In genomic region chr12:108284163-108284562, GRCh38 we compare ENCODE assay signal across 23 cellular contexts. TPM values are rescaled to one million over a fixed set of nuclear protein-coding genes. Genes with fewer than 3 reads are reported as not detected.
A peak's percentile ranks its signal among the peaks of the same experiment; 100 is the strongest.
DNase-seq lines count a peak whose midpoint lies in the region; ATAC-seq, FAIRE-seq and TF ChIP-seq lines count a peak whose summit lies in the region.
"Had no signal": no experiment of that assay in that cellular context is flagged by ENCODE, and none has a peak within 500 bp of the region (broad histone marks: within the 10 kb centered on the region; RNA-seq: fewer than 3 reads in every experiment).

No MANE protein-coding gene starts in this region.

- CTCF ChIA-PET in H1 (lab: Charles Lee; ENCODE audit: partially characterized antibody) = interaction anchor here (0.7 to 1.5 kb wide), 4 partner anchors 8 to 47 kb away, joined by 3 to 4 read pairs (median 4); no protein-coding TSS in a partner anchor

- H3K18ac ChIP-seq in H1 (ENCODE audit: extremely low read depth, low read length) = no peak overlapping the region; the same call in 1 of the 2 replicates

- H3K23me2 ChIP-seq in H1 (ENCODE audit: low read depth, low read length) = peaks cover 6% of the 10 kb centered on the region; the same call in 1 of the 2 replicates

- no peak overlapping the region for H2BK15ac ChIP-seq in H1 (ENCODE audit: low read length)

- H3K27me3 Mint-ChIP-seq in GM23338 (ENCODE audit: insufficient read depth, low read depth, poor library complexity) (peaks cover 6% of the 10 kb centered on the region), immature natural killer cell (ENCODE audit: low read depth in 3 of 3) (no peaks in the 10 kb centered on the region)
- no peaks in the 10 kb centered on the region for H3K27me3 Mint-ChIP-seq in natural killer cell treated with Interleukin-12 subunit alpha and Interleukin-12 subunit beta and Interleukin-15 and Interleukin-18, amount 100 ng/mL, for 72 hours

- no peak overlapping the region for H4K8ac ChIP-seq in H1 (ENCODE audit: extremely low read depth, insufficient read depth, low read length)

- no peaks in the 10 kb centered on the region for H3K36me3 ChIP-seq in GM23338 (ENCODE audit: insufficient read depth)
- H3K36me3 ChIP-seq in H1 (ENCODE audit: control insufficient read depth in 2 of 4, insufficient read depth in 4 of 4, low read length in 3 of 4) = no peaks in the 10 kb centered on the region
- H3K36me3 ChIP-seq: BE2C, BLaER1 had no signal

- no peak overlapping the region for H3K14ac ChIP-seq in H1 (ENCODE audit: insufficient read length)

- H3K36me3 Mint-ChIP-seq in GM23338 (ENCODE audit: low read depth) (no peaks in the 10 kb centered on the region), immature natural killer cell (peaks cover 14 to 15% (median 15%) of the 10 kb centered on the region in 3 donors)
- H3K36me3 Mint-ChIP-seq in natural killer cell treated with Interleukin-12 subunit alpha and Interleukin-12 subunit beta and Interleukin-15 and Interleukin-18, amount 100 ng/mL, for 72 hours = peaks cover 7% of the 10 kb centered on the region
- H3K36me3 Mint-ChIP-seq: CD14-positive monocyte; CD4-positive, alpha-beta memory T cell; CD4-positive, CD25-positive, alpha-beta regulatory T cell; CD8-positive, alpha-beta memory T cell had no signal

- POLR2A ChIA-PET in H1 (lab: Charles Lee; ENCODE audit: partially characterized antibody) = interaction anchor here (0.6 kb wide), 1 partner anchor 24 kb away, joined by 3 read pairs; no protein-coding TSS in a partner anchor

- 55% methylated on average over 7 of the region's 7 CpGs; no CpG with 5 or more reads in 1 of the 2 experiments for WGBS in H1 (ENCODE audit: extremely low coverage in 1 of 2, insufficient coverage in 1 of 2, insufficient read length in 1 of 2, insufficient replicate concordance in 2 of 2, low coverage in 1 of 2, low lambda C conversion rate in 2 of 2, missing lambda C conversion rate in 1 of 2), 2 experiments

- H3K79me2 ChIP-seq in GM23338 (replicated peaks; ENCODE audit: insufficient read depth) = no peaks in the 10 kb centered on the region
- H3K79me2 ChIP-seq in H1 (ENCODE audit: control insufficient read depth in 1 of 2, insufficient read depth in 2 of 2, low read length in 2 of 2) = no peaks in the 10 kb centered on the region

- H4K91ac ChIP-seq in H1 (replicated peaks; ENCODE audit: insufficient read length, low read length) = no peak overlapping the region

- no peak overlapping the region for H2BK5ac ChIP-seq in H1 (ENCODE audit: low read depth, low read length)

- no peaks in the 10 kb centered on the region for H3K27me3 ChIP-seq in GM23338 (ENCODE audit: insufficient read depth)
- H3K27me3 ChIP-seq in H1 (replicated peaks in 1 of 4; ENCODE audit: control insufficient read depth in 3 of 4, extremely low read depth in 1 of 4, insufficient read depth in 3 of 4, low read length in 3 of 4) = no peaks in the 10 kb centered on the region
- H3K27me3 ChIP-seq: BE2C, BLaER1 had no signal

- no peak overlapping the region for H3K56ac ChIP-seq in H1 (replicated peaks; ENCODE audit: insufficient read length, low read depth, low read length)

- H3K9ac ChIP-seq in H1 (replicated peaks in 1 of 4; ENCODE audit: extremely low read depth in 1 of 4, low read depth in 3 of 4, low read length in 3 of 4) = no peak overlapping the region
- H3K9ac ChIP-seq: BLaER1 had no signal

- H4K20me1 ChIP-seq in GM23338 (replicated peaks; ENCODE audit: insufficient read depth) = no peaks in the 10 kb centered on the region
- H4K20me1 ChIP-seq in H1 (replicated peaks in 1 of 2; ENCODE audit: control insufficient read depth in 1 of 2, insufficient read depth in 2 of 2, low read length in 2 of 2) = no peaks in the 10 kb centered on the region
- H4K20me1 ChIP-seq: BLaER1 had no signal

- peaks cover 31% of the 10 kb centered on the region for H3K4me1 Mint-ChIP-seq in GM23338
- H3K4me1 Mint-ChIP-seq in immature natural killer cell = peaks cover 55 to 73% of the 10 kb centered on the region in 2 donors
- H3K4me1 Mint-ChIP-seq in natural killer cell treated with Interleukin-12 subunit alpha and Interleukin-12 subunit beta and Interleukin-15 and Interleukin-18, amount 100 ng/mL, for 72 hours (ENCODE audit: low read depth in 2 of 2) = peaks cover 38 to 54% of the 10 kb centered on the region in 2 donors

- DNase-seq in GM23338 (ENCODE audit: low spot score) (peak; percentile 8), H1 (ENCODE audit: low read depth in 1 of 2, low spot score in 2 of 2) (no peak), immature natural killer cell (no peak), GM12891 (ENCODE audit: insufficient read length, low spot score) (no peak), AG20443 (ENCODE audit: low spot score) (no peak)
- no peak for DNase-seq in natural killer cell treated with Interleukin-12 subunit alpha and Interleukin-12 subunit beta and Interleukin-15 and Interleukin-18, amount 100 ng/mL, for 72 hours (ENCODE audit: low spot score)
- no peak for DNase-seq in stimulated activated CD4-positive, alpha-beta T cell treated with anti-CD3 and anti-CD28 coated beads, Interleukin-4, amount 100 ng/mL, for 1 hour
- DNase-seq: BE2C; C1 segment of cervical spinal cord; CD4-positive, alpha-beta memory T cell; CD4-positive, CD25-positive, alpha-beta regulatory T cell; CD8-positive, alpha-beta memory T cell; COR-L47; DMS79 treated with DMSO at 0.1 percent for 48 hours; GF-D8 had no signal

- H3K4me3 ChIP-seq in GM23338 (no peak overlapping the region), H1 (ENCODE audit: extremely low read depth in 1 of 4, insufficient read depth in 2 of 4, low read depth in 3 of 4, low read length in 4 of 4) (no peak overlapping the region)
- H3K4me3 ChIP-seq: A549, BLaER1 had no signal

- H3K4me1 ChIP-seq in GM23338 (ENCODE audit: insufficient read depth) (peaks cover 20% of the 10 kb centered on the region), H1 (replicated peaks in 1 of 4; ENCODE audit: control insufficient read depth in 3 of 4, insufficient read depth in 4 of 4, low read length in 3 of 4) (peaks cover 6 to 15% (median 9%) of the 10 kb centered on the region in 4 experiments)
- H3K4me1 ChIP-seq: A549, BE2C had no signal

- peak overlapping the region; percentile 2; the same call in 1 of the 2 replicates for H2AFZ ChIP-seq in GM23338
- H2AFZ ChIP-seq in H1 (ENCODE audit: low read length) = 0 out of 2 replicates have a peak overlapping the region, but pooled peaks have one; percentile 25

- H3K9me3 Mint-ChIP-seq in GM23338 = no peaks in the 10 kb centered on the region
- H3K9me3 Mint-ChIP-seq in immature natural killer cell = peaks cover 0 to 1% (median 0%) of the 10 kb centered on the region in 6 donors
- no peaks in the 10 kb centered on the region for H3K9me3 Mint-ChIP-seq in natural killer cell treated with Interleukin-12 subunit alpha and Interleukin-12 subunit beta and Interleukin-15 and Interleukin-18, amount 100 ng/mL, for 72 hours

- H2BK20ac ChIP-seq in H1 (ENCODE audit: low read length) = peak overlapping the region; percentile 8; the same call in 1 of the 2 replicates

- H3K4ac ChIP-seq in H1 (replicated peaks; ENCODE audit: insufficient read length, low read depth, low read length) = no peak overlapping the region

- H3K4me2 ChIP-seq in GM23338 (0 out of 2 replicates have a peak overlapping the region, but pooled peaks have one; percentile 20), H1 (ENCODE audit: insufficient read depth in 1 of 2, low read depth in 2 of 2, low read length in 2 of 2) (0 out of 4 replicates have a peak overlapping the region, but pooled peaks of 1 of the 2 experiments have one; percentile 1)
- H3K4me2 ChIP-seq: A549 had no signal

- H3K27ac ChIP-seq in GM23338 (ENCODE audit: low read depth) = no peak overlapping the region
- H3K27ac ChIP-seq in H1 (ENCODE audit: low read depth, low read length) = no peak overlapping the region
- H3K27ac ChIP-seq: 22Rv1, A549, BLaER1 had no signal

- TF ChIP-seq CTCF in GM23338 (conservative IDR thresholded peaks at IDR 0.05; ENCODE audit: low read depth in 2 of 2) = no peak
- TF ChIP-seq CTCF in H1 (IDR thresholded peaks at IDR 0.05; ENCODE audit: control extremely low read depth in 1 of 3, insufficient read depth in 1 of 3, low read depth in 1 of 3, low read length in 3 of 3) = no peak

- no peak overlapping the region for H3K4me3 Mint-ChIP-seq in GM23338
- H3K4me3 Mint-ChIP-seq in immature natural killer cell = peak overlapping the region in 3 of 5 donors; percentile 53 to 86 (median 65)
- H3K4me3 Mint-ChIP-seq in natural killer cell treated with Interleukin-12 subunit alpha and Interleukin-12 subunit beta and Interleukin-15 and Interleukin-18, amount 100 ng/mL, for 72 hours = peak overlapping the region; percentile 20
- H3K4me3 Mint-ChIP-seq: CD4-positive, alpha-beta memory T cell had no signal

- no peak overlapping the region for H2BK12ac ChIP-seq in H1 (ENCODE audit: low read depth, low read length)

- TF ChIP-seq EP300 in H1 (IDR thresholded peaks at IDR 0.05; ENCODE audit: borderline replicate concordance in 1 of 2, low read depth in 2 of 2, low read length in 2 of 2) = no peak

- no peaks in the 10 kb centered on the region for H3K79me1 ChIP-seq in H1 (ENCODE audit: low read depth, low read length)

- FAIRE-seq in H1 (lab: Jason Lieb, UNC) (peak; percentile 62), GM12891 (lab: Jason Lieb, UNC) (no peak)
- FAIRE-seq: A549, G401.6, GM12892, GM18507 had no signal

- H3K23ac ChIP-seq in H1 (ENCODE audit: insufficient read length) = no peak overlapping the region

- H3K9me2 ChIP-seq in GM23338 (ENCODE audit: insufficient read depth) = peaks cover 3% of the 10 kb centered on the region; the same call in 1 of the 2 replicates

- TF ChIP-seq POLR2A in H1 (IDR thresholded peaks at IDR 0.05; ENCODE audit: control extremely low read depth in 1 of 2, low read depth in 2 of 2, low read length in 2 of 2) (no peak), GM12891 (IDR thresholded peaks at IDR 0.05; ENCODE audit: low read depth, low read length) (no peak)

- no peak for TF ChIP-seq RAD21 in H1 (IDR thresholded peaks at IDR 0.05 in 1 of 2, conservative IDR thresholded peaks at IDR 0.05 in 1 of 2; ENCODE audit: low read depth in 2 of 2, low read length in 2 of 2)

- H3K27ac Mint-ChIP-seq in GM23338 (no peak overlapping the region), immature natural killer cell (peak overlapping the region in 3 of 6 donors; percentile 30 to 84 (median 43))
- no peak overlapping the region for H3K27ac Mint-ChIP-seq in natural killer cell treated with Interleukin-12 subunit alpha and Interleukin-12 subunit beta and Interleukin-15 and Interleukin-18, amount 100 ng/mL, for 72 hours
- H3K27ac Mint-ChIP-seq: CD14-positive monocyte; CD4-positive, alpha-beta memory T cell had no signal

- no peak overlapping the region for H2BK120ac ChIP-seq in H1 (replicated peaks; ENCODE audit: low read depth, low read length)

- H3K9me3 ChIP-seq in H1 (ENCODE audit: insufficient read depth in 2 of 2, low read depth in 1 of 2, low read length in 1 of 2) = no peaks in the 10 kb centered on the region
- H3K9me3 ChIP-seq: A549, BE2C, BLaER1 had no signal

- no peak overlapping the region for H4K5ac ChIP-seq in H1 (ENCODE audit: insufficient read length, low read depth, low read length)

- H3F3A ChIP-seq in GM23338 (replicated peaks; ENCODE audit: low read depth) = 0 out of 2 replicates have a peak, but pooled peaks cover 3% of the 10 kb centered on the region

- ATAC-seq in GM23338 = peak; percentile 67
- no peak for ATAC-seq in natural killer cell treated with Interleukin-12 subunit alpha and Interleukin-12 subunit beta and Interleukin-15 and Interleukin-18, amount 100 ng/mL, for 72 hours
- ATAC-seq: A549 had no signal

- no peak overlapping the region for H2AK5ac ChIP-seq in H1 (ENCODE audit: low read depth, low read length)

RNA-seq across cellular contexts. Expression of gene CMKLR1, which starts 54.9 kb away (rescaled TPM):
- 1.6 and 2.6 TPM in 2 replicates for total RNA-seq in GM23338 (2014; rRNA removed; shearing (Covaris generic))
- 0.40 and 0.71 TPM in 2 replicates for polyA plus RNA-seq in GM23338 (2016; fragmentation: Nextera tagmentation; extraction: Ambion mirVana)
- total RNA-seq in H1 (2021; fragmentation: NEBNext Ultra II Directional; extraction: Animal tissue kit (Norgen Biotek cat#: 25700)) = 1.7 and 2.1 TPM in 2 replicates
- polyA plus RNA-seq in H1 (2011; rRNA removed) = 2.8 and 2.9 TPM in 2 replicates
- polyA plus RNA-seq in H1 (2011; cell fraction: cytosol; rRNA removed) = 1.3 TPM
- 1.8 TPM for polyA plus RNA-seq in H1 (2011; cell fraction: nucleus; rRNA removed)
- polyA plus RNA-seq in H1 (2012, experiment 1 of 2) = 0.69 to 2.0 TPM (median 1.2 TPM) in 4 replicates
- 0.59 TPM for polyA plus RNA-seq in H1 (2012, experiment 2 of 2)
- 1.4 TPM for polyA plus RNA-seq in H1 (2013, experiment 1 of 2)
- 1.7 TPM for polyA plus RNA-seq in H1 (2013, experiment 2 of 2)
- polyA minus RNA-seq in H1 (2011; rRNA and poly(A)+ RNA removed) = 10.8 and 12.2 TPM in 2 replicates
- 0.81 TPM for polyA minus RNA-seq in H1 (2011; cell fraction: cytosol; rRNA and poly(A)+ RNA removed)
- polyA minus RNA-seq in H1 (2011; cell fraction: nucleus; rRNA and poly(A)+ RNA removed) = 1.7 TPM
- polyA plus RNA-seq in immature natural killer cell = 10 to 100 TPM; 32.5 to 83.7 (median 49.6) TPM
- 1 to 10 TPM in 1 of 2 donors, under 1 TPM in 1; 0.26 to 1.1 TPM for total RNA-seq in natural killer cell treated with Interleukin-12 subunit alpha and Interleukin-12 subunit beta and Interleukin-15 and Interleukin-18, amount 100 ng/mL, for 72 hours
- polyA plus RNA-seq in GM12891 (2012; ENCODE audit: low read depth, missing spikeins) = 11.8 TPM
- total RNA-seq: A172 had no signal
- polyA plus RNA-seq: A549 had no signal
